Comparison of ENCODE assay signal across 17 cellular contexts in the genomic region with DNA sequence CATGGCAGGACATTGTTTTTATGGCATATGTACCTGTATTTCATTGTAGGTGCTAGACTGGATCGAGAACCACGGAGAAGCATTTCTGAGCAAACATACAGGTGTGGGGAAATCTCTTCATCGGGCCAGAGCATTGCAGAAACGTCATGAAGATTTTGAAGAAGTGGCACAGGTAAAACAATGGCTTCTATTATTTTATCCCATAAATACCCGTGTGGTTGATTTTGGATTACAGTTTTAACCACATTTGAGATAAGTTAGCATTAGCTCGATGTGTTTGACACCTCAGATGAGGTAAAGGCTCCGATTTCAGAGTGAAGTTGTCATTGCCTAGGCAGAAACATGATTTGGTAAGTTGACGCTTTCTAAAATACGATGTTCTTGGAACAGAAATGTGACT.
DNase-seq lines count a peak whose midpoint lies in the region; ATAC-seq and TF ChIP-seq lines count a peak whose summit lies in the region.
"Had no signal": no experiment of that assay in that cellular context is flagged by ENCODE, and none has a peak within 500 bp of the region (broad histone marks: within the 10 kb centered on the region; RNA-seq: fewer than 3 reads in every experiment).

No MANE protein-coding gene starts in this region.

- H3K9ac ChIP-seq in SK-N-MC (ENCODE audit: insufficient read length): peak overlapping the region; percentile 35
- no peak overlapping the region for H3K9ac ChIP-seq in SK-N-SH
- H3K9ac ChIP-seq: KMS-11 had no signal

- H3K9me3 Mint-ChIP-seq in naive B cell: no peaks in the 10 kb centered on the region
- no peaks in the 10 kb centered on the region for H3K9me3 Mint-ChIP-seq in activated T-helper 17 cell treated with anti-CD3 and anti-CD28 coated beads, Interleukin-2, amount 50 U/mL, for 72 hours

- H3K9me3 ChIP-seq in DOHH2 (ENCODE audit: control insufficient read depth, insufficient read depth, low read length): no peaks in the 10 kb centered on the region
- no peaks in the 10 kb centered on the region for H3K9me3 ChIP-seq in SK-N-MC (ENCODE audit: low read depth, low read length)
- H3K9me3 ChIP-seq in SK-N-SH: no peaks in the 10 kb centered on the region
- H3K9me3 ChIP-seq: Peyer's patch had no signal

- H3K27ac ChIP-seq in DOHH2 (ENCODE audit: low read depth, low read length) (no peak overlapping the region), SK-N-MC (peak overlapping the region; percentile 65), SK-N-SH (ENCODE audit: low read depth in 2 of 2, low read length in 1 of 2) (no peak overlapping the region)
- H3K27ac ChIP-seq: KMS-11, Peyer's patch had no signal

- POLR2A ChIA-PET in SK-N-SH (lab: Yijun Ruan, JAX): no interaction called here

- H3K79me2 ChIP-seq in DOHH2 (ENCODE audit: control insufficient read depth, low read length) (no peaks in the 10 kb centered on the region), SK-N-SH (ENCODE audit: insufficient read depth) (peaks cover 100% of the 10 kb centered on the region)

- no peaks in the 10 kb centered on the region for H3K27me3 Mint-ChIP-seq in naive B cell
- no peaks in the 10 kb centered on the region for H3K27me3 Mint-ChIP-seq in activated T-helper 17 cell treated with anti-CD3 and anti-CD28 coated beads, Interleukin-2, amount 50 U/mL, for 72 hours

- no peak for TF ChIP-seq RAD21 in SK-N-SH (IDR thresholded peaks at IDR 0.05; ENCODE audit: low read length)

- H2AFZ ChIP-seq in SK-N-SH (ENCODE audit: low read depth): no peak overlapping the region

- H3K4me3 ChIP-seq in DOHH2 (ENCODE audit: low read length) (no peak overlapping the region), SK-N-MC (no peak overlapping the region), SK-N-SH (ENCODE audit: low read depth in 2 of 2, low read length in 1 of 2) (no peak overlapping the region)
- H3K4me3 ChIP-seq: Peyer's patch had no signal

- H3K36me3 ChIP-seq in DOHH2 (ENCODE audit: control insufficient read depth, low read length): peaks cover 3% of the 10 kb centered on the region; the same call in 1 of the 2 replicates
- H3K36me3 ChIP-seq in SK-N-MC (ENCODE audit: insufficient read depth, low read length): no peaks in the 10 kb centered on the region
- H3K36me3 ChIP-seq in SK-N-SH (replicated peaks in 1 of 2; ENCODE audit: control insufficient read depth in 1 of 2, insufficient read depth in 2 of 2, low read length in 1 of 2): peaks cover 64 to 66% of the 10 kb centered on the region in 2 experiments

- H4K20me1 ChIP-seq in DOHH2 (ENCODE audit: control insufficient read depth, insufficient read depth, low read depth, low read length) (no peaks in the 10 kb centered on the region), SK-N-SH (ENCODE audit: insufficient read depth) (peaks cover 74% of the 10 kb centered on the region)

- H3F3A ChIP-seq in DOHH2 (ENCODE audit: control insufficient read depth, insufficient read depth) (no peaks in the 10 kb centered on the region), SK-N-SH (replicated peaks; ENCODE audit: insufficient read depth) (peaks cover 19% of the 10 kb centered on the region)

- CTCF ChIA-PET in SK-N-SH (lab: Yijun Ruan, JAX): interaction anchor here (1.2 to 2.6 kb wide), 2 partner anchors 21 to 34 kb away, joined by 4 to 12 read pairs; no protein-coding TSS in a partner anchor

- no peaks in the 10 kb centered on the region for H3K36me3 Mint-ChIP-seq in naive B cell
- H3K36me3 Mint-ChIP-seq in activated T-helper 17 cell treated with anti-CD3 and anti-CD28 coated beads, Interleukin-2, amount 50 U/mL, for 72 hours (ENCODE audit: low read depth): no peaks in the 10 kb centered on the region

- H3K4me3 Mint-ChIP-seq in naive B cell: peak overlapping the region; percentile 21 to 87 (median 69)
- H3K4me3 Mint-ChIP-seq in activated T-helper 17 cell treated with anti-CD3 and anti-CD28 coated beads, Interleukin-2, amount 50 U/mL, for 72 hours: no peak overlapping the region

- H3K4me1 ChIP-seq in DOHH2 (ENCODE audit: control insufficient read depth, low read length) (peaks cover 19% of the 10 kb centered on the region), SK-N-SH (ENCODE audit: control insufficient read depth in 1 of 2, insufficient read depth in 2 of 2, low read depth in 1 of 2, low read length in 1 of 2) (peaks cover 0 to 10% of the 10 kb centered on the region in 2 experiments; a peak in 1 of 4 replicates)
- H3K4me1 ChIP-seq: Peyer's patch had no signal

- H3K4me1 Mint-ChIP-seq in naive B cell: peaks cover 47 to 66% (median 60%) of the 10 kb centered on the region in 3 donors
- H3K4me1 Mint-ChIP-seq in activated T-helper 17 cell treated with anti-CD3 and anti-CD28 coated beads, Interleukin-2, amount 50 U/mL, for 72 hours: no peaks in the 10 kb centered on the region

- H3K9me2 ChIP-seq in DOHH2 (replicated peaks; ENCODE audit: control insufficient read depth, low read length) (no peaks in the 10 kb centered on the region), SK-N-SH (no peaks in the 10 kb centered on the region)

- no peaks in the 10 kb centered on the region for H3K27me3 ChIP-seq in DOHH2 (ENCODE audit: control insufficient read depth, low read length)
- H3K27me3 ChIP-seq in SK-N-SH (ENCODE audit: insufficient read depth): no peaks in the 10 kb centered on the region
- H3K27me3 ChIP-seq: Peyer's patch had no signal

- ATAC-seq in naive B cell (ENCODE audit: low read depth in 2 of 2): no peak
- no peak for ATAC-seq in activated T-helper 17 cell treated with anti-CD3 and anti-CD28 coated beads, Interleukin-2, amount 50 U/mL, for 72 hours (replicated peaks)

- peak overlapping the region; percentile 9 to 93 (median 74) for H3K27ac Mint-ChIP-seq in naive B cell
- H3K27ac Mint-ChIP-seq in activated T-helper 17 cell treated with anti-CD3 and anti-CD28 coated beads, Interleukin-2, amount 50 U/mL, for 72 hours: no peak overlapping the region

- no peak for TF ChIP-seq CTCF in DOHH2 (IDR thresholded peaks at IDR 0.05; ENCODE audit: low read depth, low read length, poor library complexity, severe bottlenecking)
- TF ChIP-seq CTCF in SK-N-SH (IDR thresholded peaks at IDR 0.05): no peak

- WGBS in SK-N-SH (ENCODE audit: low lambda C conversion rate): 94% methylated on average over 9 of the region's 9 CpGs

- TF ChIP-seq EP300 in SK-N-SH (IDR thresholded peaks at IDR 0.05; ENCODE audit: borderline replicate concordance in 1 of 2, low read depth in 1 of 2, low read length in 1 of 2): no peak

- DNase-seq in SK-N-MC (ENCODE audit: low read depth, low spot score) (no peak), naive B cell (no peak), glomerular visceral epithelial cell (ENCODE audit: extremely low spot score) (no peak), SK-N-SH (no peak), hepatic stellate cell (ENCODE audit: low spot score) (no peak)
- DNase-seq: C1 segment of cervical spinal cord, DMS53, EL, NCI-H1105, NCI-H2029, NCI-H2227 treated with DMSO at 0.1 percent for 48 hours, NCI-H510A, NCI-H774 had no signal

- H3K4me2 ChIP-seq in DOHH2 (ENCODE audit: low read length): peak overlapping the region; percentile 32; the same call in 1 of the 2 replicates
- H3K4me2 ChIP-seq in SK-N-SH: no peak overlapping the region
- H3K4me2 ChIP-seq: KMS-11 had no signal

TF ChIP-seq in SK-N-SH, 30 proteins besides CTCF, POLR2A, EP300 and RAD21:
- TF ChIP-seq, protein P1, sequence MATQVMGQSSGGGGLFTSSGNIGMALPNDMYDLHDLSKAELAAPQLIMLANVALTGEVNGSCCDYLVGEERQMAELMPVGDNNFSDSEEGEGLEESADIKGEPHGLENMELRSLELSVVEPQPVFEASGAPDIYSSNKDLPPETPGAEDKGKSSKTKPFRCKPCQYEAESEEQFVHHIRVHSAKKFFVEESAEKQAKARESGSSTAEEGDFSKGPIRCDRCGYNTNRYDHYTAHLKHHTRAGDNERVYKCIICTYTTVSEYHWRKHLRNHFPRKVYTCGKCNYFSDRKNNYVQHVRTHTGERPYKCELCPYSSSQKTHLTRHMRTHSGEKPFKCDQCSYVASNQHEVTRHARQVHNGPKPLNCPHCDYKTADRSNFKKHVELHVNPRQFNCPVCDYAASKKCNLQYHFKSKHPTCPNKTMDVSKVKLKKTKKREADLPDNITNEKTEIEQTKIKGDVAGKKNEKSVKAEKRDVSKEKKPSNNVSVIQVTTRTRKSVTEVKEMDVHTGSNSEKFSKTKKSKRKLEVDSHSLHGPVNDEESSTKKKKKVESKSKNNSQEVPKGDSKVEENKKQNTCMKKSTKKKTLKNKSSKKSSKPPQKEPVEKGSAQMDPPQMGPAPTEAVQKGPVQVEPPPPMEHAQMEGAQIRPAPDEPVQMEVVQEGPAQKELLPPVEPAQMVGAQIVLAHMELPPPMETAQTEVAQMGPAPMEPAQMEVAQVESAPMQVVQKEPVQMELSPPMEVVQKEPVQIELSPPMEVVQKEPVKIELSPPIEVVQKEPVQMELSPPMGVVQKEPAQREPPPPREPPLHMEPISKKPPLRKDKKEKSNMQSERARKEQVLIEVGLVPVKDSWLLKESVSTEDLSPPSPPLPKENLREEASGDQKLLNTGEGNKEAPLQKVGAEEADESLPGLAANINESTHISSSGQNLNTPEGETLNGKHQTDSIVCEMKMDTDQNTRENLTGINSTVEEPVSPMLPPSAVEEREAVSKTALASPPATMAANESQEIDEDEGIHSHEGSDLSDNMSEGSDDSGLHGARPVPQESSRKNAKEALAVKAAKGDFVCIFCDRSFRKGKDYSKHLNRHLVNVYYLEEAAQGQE (IDR thresholded peaks at IDR 0.05; ENCODE audit: low read depth, low read length): no peak
- TF ChIP-seq FOXJ3 (CRISPR knock-in tag; IDR thresholded peaks at IDR 0.05): no peak
- TF ChIP-seq, protein P2, sequence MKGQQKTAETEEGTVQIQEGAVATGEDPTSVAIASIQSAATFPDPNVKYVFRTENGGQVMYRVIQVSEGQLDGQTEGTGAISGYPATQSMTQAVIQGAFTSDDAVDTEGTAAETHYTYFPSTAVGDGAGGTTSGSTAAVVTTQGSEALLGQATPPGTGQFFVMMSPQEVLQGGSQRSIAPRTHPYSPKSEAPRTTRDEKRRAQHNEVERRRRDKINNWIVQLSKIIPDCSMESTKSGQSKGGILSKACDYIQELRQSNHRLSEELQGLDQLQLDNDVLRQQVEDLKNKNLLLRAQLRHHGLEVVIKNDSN (IDR thresholded peaks at IDR 0.05; ENCODE audit: borderline replicate concordance, low read depth): no peak
